ENCODE assay signal across 8 cellular contexts in genomic region chr2:207662203-207662602, GRCh38. TPM values are rescaled to one million over a fixed set of nuclear protein-coding genes. Genes with fewer than 3 reads are reported as not detected.
A peak's percentile ranks its signal among the peaks of the same experiment; 100 is the strongest.
DNase-seq lines count a peak whose midpoint lies in the region; ATAC-seq lines count a peak whose summit lies in the region.

No MANE protein-coding gene starts in this region.

- in situ Hi-C loops in KBM-7 (cut with MboI; ENCODE audit: low pct_unique_long_range_greater_than_20kb, low sequenced_read_pairs): no loop called here
- in situ Hi-C loops in G401 (cut with HindIII; ENCODE audit: low sequenced_read_pairs): no loop called here

- no peaks in the 10 kb centered on the region for H3K27me3 Mint-ChIP-seq in activated T-cell treated with anti-CD3 and anti-CD28 coated beads, Interleukin-2, amount 50 U/mL, for 72 hours (ENCODE audit: low read depth)
- H3K27me3 Mint-ChIP-seq in stimulated activated memory B cell treated with anti-CD40 and anti-IgM and Interleukin-4, amounts not matched to agents 10 μg/mL and 1 μg/mL and 100 μg/mL, for 72 hours: no peaks in the 10 kb centered on the region

- peak; percentile 71 to 88 for ATAC-seq in activated T-cell treated with anti-CD3 and anti-CD28 coated beads, Interleukin-2, amount 50 U/mL, for 72 hours (replicated peaks in 1 of 2)
- ATAC-seq in HG02610 (IDR thresholded peaks at IDR 0.05; ENCODE audit: unreplicated experiment): peak; percentile 99
- peak; percentile 97 for ATAC-seq in stimulated activated memory B cell treated with anti-CD40 and anti-IgM and Interleukin-4, amounts not matched to agents 10 μg/mL and 1 μg/mL and 100 μg/mL, for 72 hours

- H3K27ac Mint-ChIP-seq in activated T-cell treated with anti-CD3 and anti-CD28 coated beads, Interleukin-2, amount 50 U/mL, for 72 hours: no peak overlapping the region
- peak overlapping the region; percentile 95 for H3K27ac Mint-ChIP-seq in stimulated activated memory B cell treated with anti-CD40 and anti-IgM and Interleukin-4, amounts not matched to agents 10 μg/mL and 1 μg/mL and 100 μg/mL, for 72 hours

- H3K4me3 Mint-ChIP-seq in activated T-cell treated with anti-CD3 and anti-CD28 coated beads, Interleukin-2, amount 50 U/mL, for 72 hours: no peak overlapping the region
- H3K4me3 Mint-ChIP-seq in stimulated activated memory B cell treated with anti-CD40 and anti-IgM and Interleukin-4, amounts not matched to agents 10 μg/mL and 1 μg/mL and 100 μg/mL, for 72 hours: peak overlapping the region; percentile 76

- DNase-seq in activated T-cell treated with anti-CD3 and anti-CD28 coated beads, Interleukin-2, amount 50 U/mL, for 72 hours: no peak
- DNase-seq in activated T-cell treated with anti-CD3 and anti-CD28 coated beads for 4 hours (no peak), KBM-7 (peak; percentile 16), NCI-H1092 (lab: John Stamatoyannopoulos, UW) (no peak), A172 (ENCODE audit: low spot score) (no peak), G401 (ENCODE audit: low spot score) (no peak)

- no peaks in the 10 kb centered on the region for H3K36me3 Mint-ChIP-seq in activated T-cell treated with anti-CD3 and anti-CD28 coated beads, Interleukin-2, amount 50 U/mL, for 72 hours (ENCODE audit: insufficient read depth in 2 of 2)
- H3K36me3 Mint-ChIP-seq in stimulated activated memory B cell treated with anti-CD40 and anti-IgM and Interleukin-4, amounts not matched to agents 10 μg/mL and 1 μg/mL and 100 μg/mL, for 72 hours: no peaks in the 10 kb centered on the region

- no peaks in the 10 kb centered on the region for H3K9me3 Mint-ChIP-seq in activated T-cell treated with anti-CD3 and anti-CD28 coated beads, Interleukin-2, amount 50 U/mL, for 72 hours
- peaks cover 4% of the 10 kb centered on the region for H3K9me3 Mint-ChIP-seq in stimulated activated memory B cell treated with anti-CD40 and anti-IgM and Interleukin-4, amounts not matched to agents 10 μg/mL and 1 μg/mL and 100 μg/mL, for 72 hours

- H3K4me1 Mint-ChIP-seq in activated T-cell treated with anti-CD3 and anti-CD28 coated beads, Interleukin-2, amount 50 U/mL, for 72 hours (ENCODE audit: low read depth): peaks cover 13% of the 10 kb centered on the region
- peaks cover 60% of the 10 kb centered on the region for H3K4me1 Mint-ChIP-seq in stimulated activated memory B cell treated with anti-CD40 and anti-IgM and Interleukin-4, amounts not matched to agents 10 μg/mL and 1 μg/mL and 100 μg/mL, for 72 hours

RNA-seq across cellular contexts. Expression of gene METTL21A, which starts 37.0 kb away (rescaled TPM):
- 10 to 100 TPM; 10.4 to 12.4 TPM for total RNA-seq in activated T-cell treated with anti-CD3 and anti-CD28 coated beads, Interleukin-2, amount 50 U/mL, for 72 hours
- total RNA-seq in A172 (2014; rRNA removed; shearing (Covaris generic)): 62.9 and 67.6 TPM in 2 replicates
- total RNA-seq in G401 (2014; rRNA removed; shearing (Covaris generic)): 72.0 and 73.8 TPM in 2 replicates

RNA-seq across cellular contexts. Expression of gene CCNYL1, which starts 49.2 kb away (rescaled TPM):
- 1 to 10 TPM; 5.1 to 7.0 TPM for total RNA-seq in activated T-cell treated with anti-CD3 and anti-CD28 coated beads, Interleukin-2, amount 50 U/mL, for 72 hours
- total RNA-seq in A172 (2014; rRNA removed; shearing (Covaris generic)): 4.9 and 5.5 TPM in 2 replicates
- total RNA-seq in G401 (2014; rRNA removed; shearing (Covaris generic)): 39.6 and 43.0 TPM in 2 replicates
